8 cellular contexts compared by ENCODE assay signal in the genomic region with DNA sequence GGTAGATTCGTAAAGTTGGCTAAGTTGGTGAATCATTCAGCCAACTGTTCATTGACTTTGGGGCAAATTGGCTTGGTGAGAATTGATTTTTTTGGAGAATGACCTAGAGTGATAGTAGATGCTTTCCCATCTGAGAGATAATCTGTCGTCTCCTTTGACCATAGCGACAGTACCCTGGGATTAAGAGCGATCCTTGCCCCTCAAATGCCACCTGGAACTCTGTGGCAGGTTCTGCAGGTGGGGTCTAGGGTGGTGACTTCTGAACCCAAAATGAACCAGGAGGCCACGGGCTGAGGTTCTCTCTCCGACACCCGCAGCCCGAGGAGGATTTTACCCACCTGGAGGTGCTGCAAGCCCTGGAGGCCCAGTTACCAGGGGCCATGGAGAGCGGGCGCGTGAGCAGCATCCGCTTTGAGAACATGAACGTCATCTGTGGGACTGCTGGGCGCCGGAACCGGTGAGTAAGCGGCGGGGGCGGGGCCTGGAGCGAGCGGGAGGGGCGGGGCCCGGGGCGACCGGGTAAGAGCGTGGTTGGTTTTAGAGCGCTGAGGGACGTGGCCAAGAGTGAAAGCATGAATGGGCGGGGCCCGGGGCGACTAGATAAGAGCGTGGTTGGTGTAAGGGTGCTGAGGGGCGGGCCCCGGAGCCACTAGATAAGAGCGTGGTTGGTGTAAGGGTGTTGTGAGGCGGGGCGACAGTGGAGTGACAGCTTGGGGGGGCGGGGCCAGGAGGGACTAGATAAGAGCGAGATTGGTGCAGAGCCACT.
DNase-seq lines count a peak whose midpoint lies in the region; ATAC-seq and TF ChIP-seq lines count a peak whose summit lies in the region.

No MANE protein-coding gene starts in this region.

- ATAC-seq in GM21737 (IDR thresholded peaks at IDR 0.05; ENCODE audit: unreplicated experiment) (peak; percentile 49), HG02678 (IDR thresholded peaks at IDR 0.05; ENCODE audit: unreplicated experiment) (no peak)

- DNase-seq in AG09319 (ENCODE audit: extremely low read depth, low read depth), result peak; percentile 94
- peak; percentile 100 for DNase-seq in NCI-H524 (lab: John Stamatoyannopoulos, UW)
- DNase-seq in activated CD4-positive, alpha-beta T cell treated with anti-CD3 and anti-CD28 coated beads, Interleukin-2, amount 50 U/mL, for 48 hours, result peak; percentile 85 to 86
- DNase-seq in dedifferentiated amniotic fluid mesenchymal stem cell (ENCODE audit: extremely low spot score), result peak; percentile 89
- peak; percentile 100 for DNase-seq in left kidney (ENCODE audit: low read depth, low spot score)
- peak; percentile 76 to 85 for DNase-seq in stimulated activated CD4-positive, alpha-beta T cell treated with anti-CD3 and anti-CD28 coated beads, Interleukin-2, amount 100 ng/mL, for 48 hours

- TF ChIP-seq CTCF in AG09319 (IDR thresholded peaks at IDR 0.05; ENCODE audit: low read depth, low read length), result no peak
